ENCODE assay signal across 8 cellular contexts in genomic region chr6:166382500-166382932, GRCh38. TPM values are rescaled to one million over a fixed set of nuclear protein-coding genes. Genes with fewer than 3 reads are reported as not detected.
DNase-seq lines count a peak whose midpoint lies in the region; ATAC-seq and TF ChIP-seq lines count a peak whose summit lies in the region.

No MANE protein-coding gene starts in this region.

- peaks cover 5% of the 10 kb centered on the region for H3K36me3 Mint-ChIP-seq in T-cell

- H3K9me3 Mint-ChIP-seq in T-cell, result no peaks in the 10 kb centered on the region

- in situ Hi-C loops in HAP-1 (cut with MboI; ENCODE audit: low sequenced_read_pairs), result loop anchor here (10.0 kb wide), 1 partner anchor 48 kb away; no protein-coding TSS in a partner anchor
- in situ Hi-C loops in ACHN (cut with HindIII; ENCODE audit: low pct_ligation_motif_present, low pct_unique_long_range_greater_than_20kb, low sequenced_read_pairs), result no loop called here

- CTCF ChIA-PET in T-cell (lab: Charles Lee), result no interaction called here

- DNase-seq in DND-41 (no peak), HAP-1 (ENCODE audit: low spot score in 2 of 2) (no peak), T-cell (peak in 8 of 34 experiments; percentile 3 to 25 (median 6)), foreskin fibroblast (no peak), retinal pigment epithelial cell (ENCODE audit: low read depth) (no peak), ACHN (no peak), NCI-H345 (lab: John Stamatoyannopoulos, UW) (no peak), NCI-H510A (lab: John Stamatoyannopoulos, UW) (no peak)

- H3K4me3 ChIP-seq in DND-41 (ENCODE audit: low read depth in 1 of 2, low read length in 2 of 2) (peak overlapping the region; percentile 46 to 100; a peak in 3 of 4 replicates), HAP-1 (peak overlapping the region; percentile 60), foreskin fibroblast (ENCODE audit: low read depth in 1 of 2, low read length in 2 of 2) (peak overlapping the region; percentile 85 to 88), retinal pigment epithelial cell (ENCODE audit: low read length) (peak overlapping the region; percentile 74)

- no peaks in the 10 kb centered on the region for H3K27me3 ChIP-seq in DND-41 (ENCODE audit: insufficient read depth, low read length, poor library complexity)
- H3K27me3 ChIP-seq in HAP-1 (ENCODE audit: low read depth), result no peaks in the 10 kb centered on the region

- peak overlapping the region in 1 of 2 donors; percentile 78 for H3K27ac Mint-ChIP-seq in T-cell

- H3K36me3 ChIP-seq in DND-41 (ENCODE audit: insufficient read depth, low read length), result no peaks in the 10 kb centered on the region
- no peaks in the 10 kb centered on the region for H3K36me3 ChIP-seq in HAP-1 (replicated peaks)

- peaks cover 54% of the 10 kb centered on the region for H3K79me2 ChIP-seq in DND-41 (ENCODE audit: insufficient read depth, low read length)

- peak overlapping the region; percentile 71 for H3K27ac ChIP-seq in DND-41 (ENCODE audit: low read length)

- H3K9me3 ChIP-seq in DND-41 (ENCODE audit: insufficient read depth, low read length, severe bottlenecking) (no peaks in the 10 kb centered on the region), HAP-1 (no peaks in the 10 kb centered on the region)

- ATAC-seq in DND-41 (ENCODE audit: insufficient read depth, low read depth) (peak; percentile 24), T-cell (replicated peaks in 1 of 4) (peak; percentile 5 to 10 (median 6))

- peak overlapping the region; percentile 74 for H3K9ac ChIP-seq in DND-41 (ENCODE audit: low read depth, low read length)

- peak overlapping the region; percentile 63 for H2AFZ ChIP-seq in DND-41 (ENCODE audit: low read depth, low read length)

- peak overlapping the region; percentile 91 to 95 (median 92) for H3K4me3 Mint-ChIP-seq in T-cell

- H3K27me3 Mint-ChIP-seq in T-cell, result no peaks in the 10 kb centered on the region

- H3K4me1 ChIP-seq in DND-41 (ENCODE audit: insufficient read depth, low read length) (peaks cover 26% of the 10 kb centered on the region; the same call in 1 of the 2 replicates), HAP-1 (peaks cover 9% of the 10 kb centered on the region)

- POLR2A ChIA-PET in T-cell (lab: Charles Lee), result no interaction called here

- peaks cover 5% of the 10 kb centered on the region for H4K20me1 ChIP-seq in DND-41 (ENCODE audit: insufficient read depth, low read length)

- TF ChIP-seq CTCF in DND-41 (IDR thresholded peaks at IDR 0.05; ENCODE audit: borderline replicate concordance, extremely low read depth, low read length, poor library complexity, severe bottlenecking), result no peak
- no peak for TF ChIP-seq CTCF in foreskin fibroblast (IDR thresholded peaks at IDR 0.05; ENCODE audit: low read depth, low read length)
- TF ChIP-seq CTCF in retinal pigment epithelial cell (conservative IDR thresholded peaks at IDR 0.05; ENCODE audit: low read depth, low read length), result no peak

- peaks cover 10 to 18% (median 15%) of the 10 kb centered on the region in 3 donors for H3K4me1 Mint-ChIP-seq in T-cell

- H3K4me2 ChIP-seq in DND-41 (ENCODE audit: insufficient read depth, low read length), result peak overlapping the region; percentile 99

RNA-seq across cellular contexts. Expression of gene MPC1, which starts 0.2 kb away (rescaled TPM):
- 10 to 100 TPM; 23.8 to 31.2 (median 27.5) TPM for total RNA-seq in T-cell

RNA-seq across cellular contexts. Expression of gene SFT2D1, which starts 40.2 kb away (rescaled TPM):
- total RNA-seq in T-cell, result 10 to 100 TPM; 13.8 to 32.0 (median 24.6) TPM
